ENCODE assay signal across 1 cellular context in the genomic region with DNA sequence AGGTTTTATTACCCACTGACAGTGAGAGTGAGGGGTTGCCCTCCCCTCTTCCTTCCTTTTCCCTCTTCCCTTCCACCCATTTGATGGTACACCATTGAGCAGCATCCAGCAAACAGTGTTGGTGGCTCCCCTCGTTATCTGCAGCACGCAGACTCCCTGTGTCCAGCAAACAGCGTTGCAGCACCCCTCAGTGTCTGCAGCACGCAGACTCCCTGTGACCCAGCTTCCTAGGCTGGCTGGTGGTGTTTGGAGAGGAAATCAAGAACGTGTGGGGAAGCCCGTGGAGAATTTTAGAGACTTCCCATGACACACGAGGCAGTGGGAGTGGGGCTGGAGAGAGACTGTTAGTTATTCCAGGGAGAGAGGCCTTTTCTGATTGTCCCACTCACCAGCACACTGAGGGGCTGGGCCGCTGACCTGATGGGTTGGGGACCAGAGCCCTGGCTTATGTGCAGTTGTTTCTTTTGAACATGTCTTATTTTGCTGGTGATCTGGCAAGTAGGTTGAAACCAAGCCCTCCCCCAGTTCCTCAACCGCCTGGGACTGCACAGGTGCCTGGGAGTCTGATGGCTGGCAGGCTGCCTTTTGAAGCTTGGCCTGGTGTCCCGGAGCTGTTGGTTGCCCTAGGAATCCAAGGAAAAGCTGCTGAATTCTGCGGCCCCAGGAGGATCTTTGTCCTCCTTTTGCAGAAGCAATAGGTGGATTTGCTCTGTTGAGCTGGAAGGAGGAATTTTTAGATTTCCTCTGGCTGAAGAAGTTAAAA.
A peak's percentile ranks its signal among the peaks of the same experiment; 100 is the strongest.
TF ChIP-seq lines count a peak whose summit lies in the region.

No MANE protein-coding gene starts in this region.

TF ChIP-seq in K562, 482 proteins besides CTCF, POLR2A, EP300 and RAD21 (continued from another document and continues in another):
- TF ChIP-seq, protein P1, sequence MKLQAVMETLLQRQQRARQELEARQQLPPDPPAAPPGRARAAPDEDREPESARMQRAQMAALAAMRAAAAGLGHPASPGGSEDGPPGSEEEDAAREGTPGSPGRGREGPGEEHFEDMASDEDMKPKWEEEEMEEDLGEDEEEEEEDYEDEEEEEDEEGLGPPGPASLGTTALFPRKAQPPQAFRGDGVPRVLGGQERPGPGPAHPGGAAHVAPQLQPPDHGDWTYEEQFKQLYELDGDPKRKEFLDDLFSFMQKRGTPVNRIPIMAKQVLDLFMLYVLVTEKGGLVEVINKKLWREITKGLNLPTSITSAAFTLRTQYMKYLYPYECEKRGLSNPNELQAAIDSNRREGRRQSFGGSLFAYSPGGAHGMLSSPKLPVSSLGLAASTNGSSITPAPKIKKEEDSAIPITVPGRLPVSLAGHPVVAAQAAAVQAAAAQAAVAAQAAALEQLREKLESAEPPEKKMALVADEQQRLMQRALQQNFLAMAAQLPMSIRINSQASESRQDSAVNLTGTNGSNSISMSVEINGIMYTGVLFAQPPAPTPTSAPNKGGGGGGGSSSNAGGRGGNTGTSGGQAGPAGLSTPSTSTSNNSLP (IDR thresholded peaks at IDR 0.05; ENCODE audit: borderline replicate concordance, low read depth, low read length) = peak; percentile 37; the same call in 1 of the 2 replicates
- TF ChIP-seq KDM5B (IDR thresholded peaks at IDR 0.05; ENCODE audit: insufficient replicate concordance, low read depth, low read length) (no peak), PBX2 (CRISPR knock-in tag; IDR thresholded peaks at IDR 0.05; ENCODE audit: low read depth) (no peak), PBX2 (tag; conservative IDR thresholded peaks at IDR 0.05; ENCODE audit: low read depth) (0 out of 2 replicates have a peak, but pooled peaks have one; percentile 34), CREB3 (tag; conservative IDR thresholded peaks at IDR 0.05; ENCODE audit: low read depth) (no peak), E2F6 (IDR thresholded peaks at IDR 0.05; ENCODE audit: borderline replicate concordance in 1 of 2, extremely low read depth in 1 of 2, insufficient read depth in 1 of 2, insufficient read length in 1 of 2, low read depth in 1 of 2, low read length in 1 of 2, poor library complexity in 1 of 2, severe bottlenecking in 1 of 2) (peak in 1 of 2 experiments; percentile 23), SMAD4 (CRISPR knock-in tag; conservative IDR thresholded peaks at IDR 0.05) (peak; percentile 34; the same call in 1 of the 2 replicates), POLR3G (IDR thresholded peaks at IDR 0.05; ENCODE audit: extremely low read depth, insufficient read length, insufficient replicate concordance) (no peak), U2AF1 (optimal IDR thresholded peaks at IDR 0.05; ENCODE audit: low read depth, low read length) (no peak), CBFA2T2 (conservative IDR thresholded peaks at IDR 0.05) (peak; percentile 76), GTF2A2 (tag; IDR thresholded peaks at IDR 0.05) (no peak), CXXC5 (CRISPR knock-in tag; IDR thresholded peaks at IDR 0.05) (peak; percentile 66), ATF1 (CRISPR knock-in tag; IDR thresholded peaks at IDR 0.05) (no peak), ATF1 (tag; IDR thresholded peaks at IDR 0.05) (peak; percentile 23; the same call in 1 of the 2 replicates), ZNF384 (IDR thresholded peaks at IDR 0.05; ENCODE audit: low read depth, low read length) (0 out of 2 replicates have a peak, but pooled peaks have one; percentile 20), NFATC3 (IDR thresholded peaks at IDR 0.05) (no peak), HDAC3 (IDR thresholded peaks at IDR 0.05; ENCODE audit: borderline replicate concordance, partially characterized antibody) (peak; percentile 17), CTBP1 (IDR thresholded peaks at IDR 0.05; ENCODE audit: borderline replicate concordance) (peak; percentile 91), DPF2 (IDR thresholded peaks at IDR 0.05) (peak; percentile 78), EP400 (IDR thresholded peaks at IDR 0.05) (peak; percentile 47; the same call in 1 of the 2 replicates), ZBTB2 (IDR thresholded peaks at IDR 0.05) (peak; percentile 64; the same call in 1 of the 2 replicates), TAL1 (IDR thresholded peaks at IDR 0.05) (peak; percentile 77), GABPA (tag; conservative IDR thresholded peaks at IDR 0.05; ENCODE audit: low read depth) (no peak), HDAC1 (IDR thresholded peaks at IDR 0.05) (peak in 1 of 2 experiments; percentile 69; a peak in 1 of 4 replicates), TARDBP (IDR thresholded peaks at IDR 0.05) (0 out of 2 replicates have a peak, but pooled peaks have one; percentile 36), SMARCA4 (IDR thresholded peaks at IDR 0.05) (peak; percentile 79), MEIS2 (IDR thresholded peaks at IDR 0.05; ENCODE audit: partially characterized antibody) (peak; percentile 27), CBX3 (IDR thresholded peaks at IDR 0.05; ENCODE audit: borderline replicate concordance in 1 of 2, low read length in 2 of 2) (peak in 1 of 2 experiments; percentile 60; a peak in 1 of 3 replicates)
- TF ChIP-seq, protein P2, sequence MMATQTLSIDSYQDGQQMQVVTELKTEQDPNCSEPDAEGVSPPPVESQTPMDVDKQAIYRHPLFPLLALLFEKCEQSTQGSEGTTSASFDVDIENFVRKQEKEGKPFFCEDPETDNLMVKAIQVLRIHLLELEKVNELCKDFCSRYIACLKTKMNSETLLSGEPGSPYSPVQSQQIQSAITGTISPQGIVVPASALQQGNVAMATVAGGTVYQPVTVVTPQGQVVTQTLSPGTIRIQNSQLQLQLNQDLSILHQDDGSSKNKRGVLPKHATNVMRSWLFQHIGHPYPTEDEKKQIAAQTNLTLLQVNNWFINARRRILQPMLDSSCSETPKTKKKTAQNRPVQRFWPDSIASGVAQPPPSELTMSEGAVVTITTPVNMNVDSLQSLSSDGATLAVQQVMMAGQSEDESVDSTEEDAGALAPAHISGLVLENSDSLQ (IDR thresholded peaks at IDR 0.05) = peak; percentile 88
- TF ChIP-seq, protein P3, sequence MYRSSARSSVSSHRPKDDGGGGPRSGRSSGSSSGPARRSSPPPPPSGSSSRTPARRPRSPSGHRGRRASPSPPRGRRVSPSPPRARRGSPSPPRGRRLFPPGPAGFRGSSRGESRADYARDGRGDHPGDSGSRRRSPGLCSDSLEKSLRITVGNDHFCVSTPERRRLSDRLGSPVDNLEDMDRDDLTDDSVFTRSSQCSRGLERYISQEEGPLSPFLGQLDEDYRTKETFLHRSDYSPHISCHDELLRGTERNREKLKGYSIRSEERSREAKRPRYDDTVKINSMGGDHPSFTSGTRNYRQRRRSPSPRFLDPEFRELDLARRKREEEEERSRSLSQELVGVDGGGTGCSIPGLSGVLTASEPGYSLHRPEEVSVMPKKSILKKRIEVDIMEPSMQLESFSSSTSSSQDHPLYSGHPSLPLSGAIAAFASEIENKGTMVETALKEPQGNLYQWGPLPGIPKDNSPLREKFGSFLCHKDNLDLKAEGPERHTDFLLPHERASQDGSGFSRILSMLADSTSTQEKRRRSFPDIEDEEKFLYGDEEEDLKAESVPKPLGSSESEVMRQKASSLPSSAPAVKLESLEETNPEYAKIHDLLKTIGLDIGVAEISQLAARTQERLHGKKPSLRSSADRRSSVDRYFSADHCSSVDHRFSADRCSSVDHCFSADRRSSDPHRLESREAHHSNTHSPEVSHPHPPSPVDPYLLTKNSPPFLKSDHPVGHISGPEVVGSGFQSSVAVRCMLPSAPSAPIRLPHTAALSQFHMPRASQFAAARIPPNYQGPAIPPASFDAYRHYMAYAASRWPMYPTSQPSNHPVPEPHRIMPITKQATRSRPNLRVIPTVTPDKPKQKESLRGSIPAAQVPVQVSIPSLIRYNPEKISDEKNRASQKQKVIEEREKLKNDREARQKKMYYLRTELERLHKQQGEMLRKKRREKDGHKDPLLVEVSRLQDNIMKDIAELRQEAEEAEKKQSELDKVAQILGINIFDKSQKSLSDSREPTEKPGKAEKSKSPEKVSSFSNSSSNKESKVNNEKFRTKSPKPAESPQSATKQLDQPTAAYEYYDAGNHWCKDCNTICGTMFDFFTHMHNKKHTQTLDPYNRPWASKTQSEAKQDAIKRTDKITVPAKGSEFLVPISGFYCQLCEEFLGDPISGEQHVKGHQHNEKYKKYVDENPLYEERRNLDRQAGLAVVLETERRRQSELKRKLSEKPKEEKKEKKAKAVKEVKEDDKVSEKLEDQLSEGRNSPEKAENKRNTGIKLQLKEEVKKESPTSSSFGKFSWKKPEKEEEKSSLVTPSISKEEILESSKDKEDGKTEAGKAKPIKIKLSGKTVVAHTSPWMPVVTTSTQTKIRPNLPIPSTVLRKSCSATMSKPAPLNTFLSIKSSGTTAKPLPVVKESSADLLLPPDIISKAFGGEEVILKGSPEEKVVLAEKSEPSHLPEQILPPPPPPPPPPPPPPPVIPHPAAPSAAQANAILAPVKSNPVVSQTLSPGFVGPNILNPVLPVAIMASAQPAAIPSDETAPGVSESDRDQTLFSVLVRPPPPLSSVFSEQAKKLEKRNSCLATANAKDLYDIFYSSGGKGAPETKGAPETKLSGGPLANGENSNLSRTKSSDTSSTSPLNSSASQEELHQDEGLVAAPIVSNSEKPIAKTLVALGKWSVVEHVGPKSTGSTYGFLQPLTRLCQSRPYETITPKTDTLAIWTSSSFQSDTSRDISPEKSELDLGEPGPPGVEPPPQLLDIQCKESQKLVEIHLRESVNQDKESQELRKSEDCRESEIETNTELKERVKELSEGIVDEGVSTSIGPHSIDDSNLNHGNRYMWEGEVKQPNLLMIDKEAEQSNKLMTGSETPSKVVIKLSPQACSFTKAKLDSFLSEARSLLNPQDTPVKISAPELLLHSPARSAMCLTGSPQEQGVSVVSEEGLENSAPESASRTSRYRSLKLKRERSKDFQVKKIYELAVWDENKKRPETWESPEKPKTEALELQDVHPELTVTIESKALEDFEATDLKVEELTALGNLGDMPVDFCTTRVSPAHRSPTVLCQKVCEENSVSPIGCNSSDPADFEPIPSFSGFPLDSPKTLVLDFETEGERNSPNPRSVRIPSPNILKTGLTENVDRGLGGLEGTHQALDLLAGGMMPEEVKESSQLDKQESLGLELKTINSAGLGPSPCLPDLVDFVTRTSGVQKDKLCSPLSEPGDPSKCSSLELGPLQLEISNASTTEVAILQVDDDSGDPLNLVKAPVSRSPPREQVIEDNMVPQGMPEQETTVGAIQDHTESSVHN (IDR thresholded peaks at IDR 0.05; ENCODE audit: borderline replicate concordance in 1 of 2, low read depth in 1 of 2) = no peak
- TF ChIP-seq, protein P4, sequence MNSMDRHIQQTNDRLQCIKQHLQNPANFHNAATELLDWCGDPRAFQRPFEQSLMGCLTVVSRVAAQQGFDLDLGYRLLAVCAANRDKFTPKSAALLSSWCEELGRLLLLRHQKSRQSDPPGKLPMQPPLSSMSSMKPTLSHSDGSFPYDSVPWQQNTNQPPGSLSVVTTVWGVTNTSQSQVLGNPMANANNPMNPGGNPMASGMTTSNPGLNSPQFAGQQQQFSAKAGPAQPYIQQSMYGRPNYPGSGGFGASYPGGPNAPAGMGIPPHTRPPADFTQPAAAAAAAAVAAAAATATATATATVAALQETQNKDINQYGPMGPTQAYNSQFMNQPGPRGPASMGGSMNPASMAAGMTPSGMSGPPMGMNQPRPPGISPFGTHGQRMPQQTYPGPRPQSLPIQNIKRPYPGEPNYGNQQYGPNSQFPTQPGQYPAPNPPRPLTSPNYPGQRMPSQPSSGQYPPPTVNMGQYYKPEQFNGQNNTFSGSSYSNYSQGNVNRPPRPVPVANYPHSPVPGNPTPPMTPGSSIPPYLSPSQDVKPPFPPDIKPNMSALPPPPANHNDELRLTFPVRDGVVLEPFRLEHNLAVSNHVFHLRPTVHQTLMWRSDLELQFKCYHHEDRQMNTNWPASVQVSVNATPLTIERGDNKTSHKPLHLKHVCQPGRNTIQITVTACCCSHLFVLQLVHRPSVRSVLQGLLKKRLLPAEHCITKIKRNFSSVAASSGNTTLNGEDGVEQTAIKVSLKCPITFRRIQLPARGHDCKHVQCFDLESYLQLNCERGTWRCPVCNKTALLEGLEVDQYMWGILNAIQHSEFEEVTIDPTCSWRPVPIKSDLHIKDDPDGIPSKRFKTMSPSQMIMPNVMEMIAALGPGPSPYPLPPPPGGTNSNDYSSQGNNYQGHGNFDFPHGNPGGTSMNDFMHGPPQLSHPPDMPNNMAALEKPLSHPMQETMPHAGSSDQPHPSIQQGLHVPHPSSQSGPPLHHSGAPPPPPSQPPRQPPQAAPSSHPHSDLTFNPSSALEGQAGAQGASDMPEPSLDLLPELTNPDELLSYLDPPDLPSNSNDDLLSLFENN (IDR thresholded peaks at IDR 0.05; ENCODE audit: low read depth in 2 of 2, low read length in 2 of 2) = 0 out of 4 replicates have a peak, but pooled peaks of 1 of the 2 experiments have one; percentile 56
